In genomic region chr1:1919304-1920056, GRCh38 we compare ENCODE assay signal across 8 cellular contexts. TPM values are rescaled to one million over a fixed set of nuclear protein-coding genes. Genes with fewer than 3 reads are reported as not detected.
A peak's percentile ranks its signal among the peaks of the same experiment; 100 is the strongest.
DNase-seq lines count a peak whose midpoint lies in the region; ATAC-seq, FAIRE-seq and TF ChIP-seq lines count a peak whose summit lies in the region.

No MANE protein-coding gene starts in this region.

- no peaks in the 10 kb centered on the region for H3K79me2 ChIP-seq in HepG2 (ENCODE audit: insufficient read depth, low read length)

- H3K27ac ChIP-seq in BLaER1 treated with 17β-estradiol and CSF1 and Interleukin-3, amounts not matched to agents 10 nM and 100 nM, result peak overlapping the region in 8 of 11 experiments; percentile 13 to 60 (median 46); a peak in 12 of 22 replicates
- H3K27ac ChIP-seq in HepG2 (ENCODE audit: extremely low read length, insufficient read depth, low read length), result peak overlapping the region; percentile 70

- TF ChIP-seq EP300 in HepG2 (IDR thresholded peaks at IDR 0.05; ENCODE audit: low read depth in 2 of 2, low read length in 2 of 2), result no peak
- TF ChIP-seq EP300 in HepG2 (CRISPR knock-in tag; IDR thresholded peaks at IDR 0.05; ENCODE audit: borderline replicate concordance), result no peak

- TF ChIP-seq POLR2A in HepG2 (IDR thresholded peaks at IDR 0.05; ENCODE audit: insufficient read depth in 1 of 2, low read depth in 2 of 2, low read length in 2 of 2), result no peak

- H3K4me3 Mint-ChIP-seq in activated CD4-positive, alpha-beta T cell treated with anti-CD3 and anti-CD28 coated beads, Interleukin-2, amount 10 ng/mL, durations not matched to agents 7 days and 5 days, result peak overlapping the region; percentile 63
- peak overlapping the region; percentile 70 for H3K4me3 Mint-ChIP-seq in dendritic cell treated with granulocyte-macrophage colony-stimulating factor and Interleukin-4, amounts not matched to agents 40 ng/mL and 50 ng/mL, for 4 days

- H3K4me1 ChIP-seq in BLaER1 treated with 17β-estradiol and CSF1 and Interleukin-3, amounts not matched to agents 10 nM and 100 nM, result peaks cover 11 to 68% (median 55%) of the 10 kb centered on the region in 10 experiments
- peaks cover 65% of the 10 kb centered on the region for H3K4me1 ChIP-seq in HepG2 (ENCODE audit: insufficient read depth, low read length)

- peaks cover 11% of the 10 kb centered on the region for H3K4me1 Mint-ChIP-seq in activated CD4-positive, alpha-beta T cell treated with anti-CD3 and anti-CD28 coated beads, Interleukin-2, amount 10 ng/mL, durations not matched to agents 7 days and 5 days
- peaks cover 16% of the 10 kb centered on the region for H3K4me1 Mint-ChIP-seq in dendritic cell treated with granulocyte-macrophage colony-stimulating factor and Interleukin-4, amounts not matched to agents 40 ng/mL and 50 ng/mL, for 4 days (ENCODE audit: low read depth)

- POLR2A ChIA-PET in activated CD4-positive, alpha-beta T cell treated with anti-CD3 and anti-CD28 coated beads, Interleukin-2, amount 10 ng/mL, durations not matched to agents 7 days and 5 days (lab: Charles Lee), result interaction anchor here (0.8 kb wide), 1 partner anchor 214 kb away, joined by 3 read pairs; no protein-coding TSS in a partner anchor
- POLR2A ChIA-PET in HepG2 (lab: Yijun Ruan, JAX), result interaction anchor here (0.6 to 1.5 kb wide), 6 partner anchors 11 to 142 kb away, joined by 3 to 10 read pairs (median 4); no protein-coding TSS in a partner anchor

- no peaks in the 10 kb centered on the region for H3K9me3 Mint-ChIP-seq in activated CD4-positive, alpha-beta T cell treated with anti-CD3 and anti-CD28 coated beads, Interleukin-2, amount 10 ng/mL, durations not matched to agents 7 days and 5 days
- H3K9me3 Mint-ChIP-seq in dendritic cell treated with granulocyte-macrophage colony-stimulating factor and Interleukin-4, amounts not matched to agents 40 ng/mL and 50 ng/mL, for 4 days, result no peaks in the 10 kb centered on the region

- FAIRE-seq in HepG2 (lab: Jason Lieb, UNC), result peak; percentile 96

- H4K20me1 ChIP-seq in BLaER1 treated with 17β-estradiol and CSF1 and Interleukin-3, amounts not matched to agents 10 nM and 100 nM, result peaks cover 0 to 40% (median 0%) of the 10 kb centered on the region in 11 experiments; a peak in 7 of 22 replicates
- H4K20me1 ChIP-seq in HepG2 (ENCODE audit: insufficient read depth, low read length), result no peaks in the 10 kb centered on the region

- no peaks in the 10 kb centered on the region for H3K9me3 ChIP-seq in BLaER1 treated with 17β-estradiol and CSF1 and Interleukin-3, amounts not matched to agents 10 nM and 100 nM (replicated peaks in 1 of 11)
- H3K9me3 ChIP-seq in HepG2 (ENCODE audit: low read length), result no peaks in the 10 kb centered on the region

- ATAC-seq in GM19324 (IDR thresholded peaks at IDR 0.05; ENCODE audit: low FRiP score, unreplicated experiment) (peak; percentile 79), HG03457 (IDR thresholded peaks at IDR 0.05; ENCODE audit: unreplicated experiment) (peak; percentile 57), HepG2 (peak; percentile 65)

- peak overlapping the region; percentile 83 for H3K27ac Mint-ChIP-seq in activated CD4-positive, alpha-beta T cell treated with anti-CD3 and anti-CD28 coated beads, Interleukin-2, amount 10 ng/mL, durations not matched to agents 7 days and 5 days
- peak overlapping the region; percentile 24 for H3K27ac Mint-ChIP-seq in dendritic cell treated with granulocyte-macrophage colony-stimulating factor and Interleukin-4, amounts not matched to agents 40 ng/mL and 50 ng/mL, for 4 days

- in situ Hi-C loops in HepG2 (cut with HindIII; ENCODE audit: extremely low pct_ligation_motif_present, low pct_unique_long_range_greater_than_20kb), result no loop called here

- peak overlapping the region; percentile 92 to 100 (median 98) for H3K4me2 ChIP-seq in BLaER1 treated with 17β-estradiol and CSF1 and Interleukin-3, amounts not matched to agents 10 nM and 100 nM
- H3K4me2 ChIP-seq in HepG2 (ENCODE audit: low read depth, low read length), result peak overlapping the region; percentile 90

- no peaks in the 10 kb centered on the region for H3K36me3 Mint-ChIP-seq in activated CD4-positive, alpha-beta T cell treated with anti-CD3 and anti-CD28 coated beads, Interleukin-2, amount 10 ng/mL, durations not matched to agents 7 days and 5 days (ENCODE audit: low read depth)
- H3K36me3 Mint-ChIP-seq in dendritic cell treated with granulocyte-macrophage colony-stimulating factor and Interleukin-4, amounts not matched to agents 40 ng/mL and 50 ng/mL, for 4 days (ENCODE audit: low read depth), result no peaks in the 10 kb centered on the region

- DNase-seq in NCI-H526 (lab: John Stamatoyannopoulos, UW) (peak; percentile 94 to 99), HepG2 (ENCODE audit: low spot score) (peak; percentile 96)
- DNase-seq in activated CD4-positive, alpha-beta T cell treated with anti-CD3 and anti-CD28 coated beads, Interleukin-2, amount 10 ng/mL, durations not matched to agents 7 days and 5 days, result peak; percentile 100
- DNase-seq in stimulated activated CD4-positive, alpha-beta T cell treated with anti-CD3 and anti-CD28 coated beads, Interleukin-2, amount 100 ng/mL, for 48 hours, result peak; percentile 98 to 99

- peak; percentile 31 for TF ChIP-seq CTCF in HepG2 (CRISPR knock-in tag; IDR thresholded peaks at IDR 0.05)

- no peaks in the 10 kb centered on the region for H3K27me3 Mint-ChIP-seq in activated CD4-positive, alpha-beta T cell treated with anti-CD3 and anti-CD28 coated beads, Interleukin-2, amount 10 ng/mL, durations not matched to agents 7 days and 5 days
- peaks cover 32% of the 10 kb centered on the region for H3K27me3 Mint-ChIP-seq in dendritic cell treated with granulocyte-macrophage colony-stimulating factor and Interleukin-4, amounts not matched to agents 40 ng/mL and 50 ng/mL, for 4 days

- CTCF ChIA-PET in activated CD4-positive, alpha-beta T cell treated with anti-CD3 and anti-CD28 coated beads, Interleukin-2, amount 10 ng/mL, durations not matched to agents 7 days and 5 days (lab: Charles Lee), result no interaction called here
- CTCF ChIA-PET in HepG2 (lab: Yijun Ruan, JAX; ENCODE audit: low intra/inter-chr PET ratio, low total read pairs), result no interaction called here

- intact Hi-C loops in dendritic cell treated with granulocyte-macrophage colony-stimulating factor and Interleukin-4, amounts not matched to agents 40 ng/mL and 50 ng/mL, for 4 days (cut with micrococcal nuclease), result loop anchor here (1.0 kb wide), 1 partner anchor 10 kb away; no protein-coding TSS in a partner anchor
- intact Hi-C loops in HepG2 (cut with micrococcal nuclease; ENCODE audit: unreplicated experiment), result no loop called here

- no TSS peak for BruUV-seq in HepG2 (replicated peaks; lab: Mats Ljungman, UMichigan)

- peak overlapping the region; percentile 59 to 78 (median 66) for H3K4me3 ChIP-seq in BLaER1 treated with 17β-estradiol and CSF1 and Interleukin-3, amounts not matched to agents 10 nM and 100 nM
- H3K4me3 ChIP-seq in HepG2 (replicated peaks in 1 of 3; ENCODE audit: insufficient read depth in 1 of 3, low read depth in 2 of 3, low read length in 3 of 3), result peak overlapping the region; percentile 49 to 75 (median 59); a peak in 5 of 6 replicates

- H3K9ac ChIP-seq in BLaER1 treated with 17β-estradiol and CSF1 and Interleukin-3, amounts not matched to agents 10 nM and 100 nM, result peak overlapping the region in 10 of 11 experiments; percentile 59 to 78 (median 72); a peak in 20 of 22 replicates
- peak overlapping the region; percentile 64 for H3K9ac ChIP-seq in HepG2 (ENCODE audit: insufficient read depth, low read depth, low read length)

- WGBS in HepG2 (ENCODE audit: low lambda C conversion rate), result under 1% methylated on average over 30 of the region's 62 CpGs

- TF ChIP-seq RAD21 in HepG2 (CRISPR knock-in tag; IDR thresholded peaks at IDR 0.05), result no peak

- peaks cover 0 to 8% (median 0%) of the 10 kb centered on the region in 11 experiments; a peak in 3 of 22 replicates for H3K27me3 ChIP-seq in BLaER1 treated with 17β-estradiol and CSF1 and Interleukin-3, amounts not matched to agents 10 nM and 100 nM
- H3K27me3 ChIP-seq in HepG2 (ENCODE audit: control insufficient read depth in 1 of 2, insufficient read depth in 2 of 2, low read length in 2 of 2), result peaks cover 6 to 10% of the 10 kb centered on the region in 2 experiments; a peak in 4 of 5 replicates

- no peak overlapping the region for H2AFZ ChIP-seq in HepG2 (ENCODE audit: low read length)

- H3K36me3 ChIP-seq in BLaER1 treated with 17β-estradiol and CSF1 and Interleukin-3, amounts not matched to agents 10 nM and 100 nM, result no peaks in the 10 kb centered on the region
- H3K36me3 ChIP-seq in HepG2 (replicated peaks in 1 of 2; ENCODE audit: control insufficient read depth in 1 of 2, insufficient read depth in 2 of 2, low read length in 2 of 2), result no peaks in the 10 kb centered on the region

RNA-seq across cellular contexts. Expression of gene TMEM52, which starts 0.4 kb away (rescaled TPM):
- not detected for total RNA-seq in activated CD4-positive, alpha-beta T cell treated with anti-CD3 and anti-CD28 coated beads, Interleukin-2, amount 10 ng/mL, durations not matched to agents 7 days and 5 days
- total RNA-seq in HepG2 (2016; rRNA removed; fragmentation: Illumina TruSeq; extraction: Trizol), result 12.9 and 18.7 TPM in 2 replicates
- total RNA-seq in HepG2 (2016; cell fraction: cytosol; rRNA removed; fragmentation: Illumina TruSeq; extraction: Trizol; ENCODE audit: low read depth), result 49.1 and 56.2 TPM in 2 replicates
- total RNA-seq in HepG2 (2016; cell fraction: insoluble cytoplasmic fraction; rRNA removed; fragmentation: Illumina TruSeq; extraction: Trizol), result 9.2 and 18.5 TPM in 2 replicates
- total RNA-seq in HepG2 (2016; cell fraction: membrane; rRNA removed; fragmentation: Illumina TruSeq; extraction: Trizol), result 52.4 and 62.3 TPM in 2 replicates
- 7.7 and 11.9 TPM in 2 replicates for total RNA-seq in HepG2 (2016; cell fraction: nucleus; rRNA removed; fragmentation: Illumina TruSeq; extraction: Trizol)
- polyA plus RNA-seq in HepG2 (2011; rRNA removed), result 13.2 and 15.3 TPM in 2 replicates
- 12.8 and 25.5 TPM in 2 replicates for polyA plus RNA-seq in HepG2 (2011; cell fraction: cytosol; rRNA removed)
- polyA plus RNA-seq in HepG2 (2011; cell fraction: nucleus; rRNA removed), result 29.4 and 36.3 TPM in 2 replicates
- 6.6 and 7.8 TPM in 2 replicates for polyA plus RNA-seq in HepG2 (2012)
- 77.9 and 88.5 TPM in 2 replicates for polyA plus RNA-seq in HepG2 (2016; cell fraction: cytosol; fragmentation: Illumina TruSeq; extraction: Trizol; ENCODE audit: low read depth)
- polyA plus RNA-seq in HepG2 (2016; cell fraction: insoluble cytoplasmic fraction; fragmentation: Illumina TruSeq; extraction: Trizol; ENCODE audit: low read depth), result 13.6 and 17.5 TPM in 2 replicates
- polyA plus RNA-seq in HepG2 (2016; cell fraction: membrane; fragmentation: Illumina TruSeq; extraction: Trizol; ENCODE audit: low read depth), result 69.4 and 73.4 TPM in 2 replicates
- polyA plus RNA-seq in HepG2 (2016; cell fraction: nucleus; fragmentation: Illumina TruSeq; extraction: Trizol; ENCODE audit: insufficient read depth, low read depth), result 21.1 and 21.2 TPM in 2 replicates
- polyA minus RNA-seq in HepG2 (2011; rRNA and poly(A)+ RNA removed; ENCODE audit: low replicate concordance), result 1.1 and 27.0 TPM in 2 replicates
- polyA minus RNA-seq in HepG2 (2011; cell fraction: cytosol; rRNA and poly(A)+ RNA removed), result 7.6 and 7.8 TPM in 2 replicates
- polyA minus RNA-seq in HepG2 (2011; cell fraction: nucleus; rRNA and poly(A)+ RNA removed), result 2.3 and 2.6 TPM in 2 replicates

RNA-seq across cellular contexts. Expression of gene CALML6, which starts 4.4 kb away (rescaled TPM):
- total RNA-seq in activated CD4-positive, alpha-beta T cell treated with anti-CD3 and anti-CD28 coated beads, Interleukin-2, amount 10 ng/mL, durations not matched to agents 7 days and 5 days, result under 1 TPM; 0.27 to 0.47 TPM
- 0.11 TPM in 1 of 2 replicates, not detected in the other for total RNA-seq in HepG2 (2016; rRNA removed; fragmentation: Illumina TruSeq; extraction: Trizol)
- total RNA-seq in HepG2 (2016; cell fraction: cytosol; rRNA removed; fragmentation: Illumina TruSeq; extraction: Trizol; ENCODE audit: low read depth), result not detected in 2 replicates
- total RNA-seq in HepG2 (2016; cell fraction: insoluble cytoplasmic fraction; rRNA removed; fragmentation: Illumina TruSeq; extraction: Trizol), result 0.13 TPM in 1 of 2 replicates, not detected in the other
- not detected in 2 replicates for total RNA-seq in HepG2 (2016; cell fraction: membrane; rRNA removed; fragmentation: Illumina TruSeq; extraction: Trizol)
- total RNA-seq in HepG2 (2016; cell fraction: nucleus; rRNA removed; fragmentation: Illumina TruSeq; extraction: Trizol), result not detected in 2 replicates
- polyA plus RNA-seq in HepG2 (2011; rRNA removed), result 0.12 TPM in 1 of 2 replicates, not detected in the other
- polyA plus RNA-seq in HepG2 (2011; cell fraction: cytosol; rRNA removed), result not detected in 2 replicates
- polyA plus RNA-seq in HepG2 (2011; cell fraction: nucleus; rRNA removed), result 0.80 and 1.5 TPM in 2 replicates
- polyA plus RNA-seq in HepG2 (2012), result not detected in 2 replicates
- not detected in 2 replicates for polyA plus RNA-seq in HepG2 (2016; cell fraction: cytosol; fragmentation: Illumina TruSeq; extraction: Trizol; ENCODE audit: low read depth)
- polyA plus RNA-seq in HepG2 (2016; cell fraction: insoluble cytoplasmic fraction; fragmentation: Illumina TruSeq; extraction: Trizol; ENCODE audit: low read depth), result not detected in 2 replicates
- not detected in 2 replicates for polyA plus RNA-seq in HepG2 (2016; cell fraction: membrane; fragmentation: Illumina TruSeq; extraction: Trizol; ENCODE audit: low read depth)
- polyA plus RNA-seq in HepG2 (2016; cell fraction: nucleus; fragmentation: Illumina TruSeq; extraction: Trizol; ENCODE audit: insufficient read depth, low read depth), result 0.38 and 0.87 TPM in 2 replicates
- polyA minus RNA-seq in HepG2 (2011; rRNA and poly(A)+ RNA removed; ENCODE audit: low replicate concordance), result not detected in 2 replicates
- not detected in 2 replicates for polyA minus RNA-seq in HepG2 (2011; cell fraction: cytosol; rRNA and poly(A)+ RNA removed)
- polyA minus RNA-seq in HepG2 (2011; cell fraction: nucleus; rRNA and poly(A)+ RNA removed), result 0.64 TPM in 1 of 2 replicates, not detected in the other

RNA-seq across cellular contexts. Expression of gene GNB1, which starts 28.6 kb away (rescaled TPM):
- total RNA-seq in activated CD4-positive, alpha-beta T cell treated with anti-CD3 and anti-CD28 coated beads, Interleukin-2, amount 10 ng/mL, durations not matched to agents 7 days and 5 days, result 100 to 1,000 TPM; 368 to 454 TPM
- 66.2 and 76.7 TPM in 2 replicates for total RNA-seq in HepG2 (2016; rRNA removed; fragmentation: Illumina TruSeq; extraction: Trizol)
- total RNA-seq in HepG2 (2016; cell fraction: cytosol; rRNA removed; fragmentation: Illumina TruSeq; extraction: Trizol; ENCODE audit: low read depth), result 98.5 and 108 TPM in 2 replicates
- 68.2 and 68.8 TPM in 2 replicates for total RNA-seq in HepG2 (2016; cell fraction: insoluble cytoplasmic fraction; rRNA removed; fragmentation: Illumina TruSeq; extraction: Trizol)
- total RNA-seq in HepG2 (2016; cell fraction: membrane; rRNA removed; fragmentation: Illumina TruSeq; extraction: Trizol), result 163 and 168 TPM in 2 replicates
- 45.2 and 49.3 TPM in 2 replicates for total RNA-seq in HepG2 (2016; cell fraction: nucleus; rRNA removed; fragmentation: Illumina TruSeq; extraction: Trizol)
- polyA plus RNA-seq in HepG2 (2011; rRNA removed), result 327 and 345 TPM in 2 replicates
- polyA plus RNA-seq in HepG2 (2011; cell fraction: cytosol; rRNA removed), result 278 and 286 TPM in 2 replicates
- 169 and 179 TPM in 2 replicates for polyA plus RNA-seq in HepG2 (2011; cell fraction: nucleus; rRNA removed)
- 196 and 197 TPM in 2 replicates for polyA plus RNA-seq in HepG2 (2012)
- polyA plus RNA-seq in HepG2 (2016; cell fraction: cytosol; fragmentation: Illumina TruSeq; extraction: Trizol; ENCODE audit: low read depth), result 302 and 370 TPM in 2 replicates
- polyA plus RNA-seq in HepG2 (2016; cell fraction: insoluble cytoplasmic fraction; fragmentation: Illumina TruSeq; extraction: Trizol; ENCODE audit: low read depth), result 201 and 257 TPM in 2 replicates
- 387 and 445 TPM in 2 replicates for polyA plus RNA-seq in HepG2 (2016; cell fraction: membrane; fragmentation: Illumina TruSeq; extraction: Trizol; ENCODE audit: low read depth)
- 156 and 160 TPM in 2 replicates for polyA plus RNA-seq in HepG2 (2016; cell fraction: nucleus; fragmentation: Illumina TruSeq; extraction: Trizol; ENCODE audit: insufficient read depth, low read depth)
- polyA minus RNA-seq in HepG2 (2011; rRNA and poly(A)+ RNA removed; ENCODE audit: low replicate concordance), result 349 and 450 TPM in 2 replicates
- 168 and 187 TPM in 2 replicates for polyA minus RNA-seq in HepG2 (2011; cell fraction: cytosol; rRNA and poly(A)+ RNA removed)
- polyA minus RNA-seq in HepG2 (2011; cell fraction: nucleus; rRNA and poly(A)+ RNA removed), result 63.1 and 70.6 TPM in 2 replicates

Comparison
In these comparisons a context has a peak if more than half of its experiments do, and no peak if none do; other contexts are left out.
1. Peak in every context shown above with its lines: DNase-seq, ATAC-seq, H3K4me3 ChIP-seq and H3K27ac ChIP-seq.
2. RNA of gene TMEM52, which starts 0.4 kb away (total RNA-seq): 7.7 to 62.3 TPM in HepG2; not detected in activated CD4-positive, alpha-beta T cell treated with anti-CD3 and anti-CD28 coated beads, Interleukin-2, amount 10 ng/mL, durations not matched to agents 7 days and 5 days; every median in the first group is over 4 times any median in the second.